Comparison of ENCODE assay signal across 8 cellular contexts in genomic region chr7:100478966-100479660, GRCh38. TPM values are rescaled to one million over a fixed set of nuclear protein-coding genes. Genes with fewer than 3 reads are reported as not detected.
DNase-seq lines count a peak whose midpoint lies in the region; ATAC-seq and TF ChIP-seq lines count a peak whose summit lies in the region.

Gene TSC22D4, minus strand, starts transcription at chr7:100479214. Its CDS starts 1,176 bp downstream, at chr7:100478038.

- peaks cover 37 to 78% (median 61%) of the 10 kb centered on the region in 6 donors for H3K4me1 ChIP-seq in spleen

- peak within 1 kb of the TSS; percentile 88 to 99 (median 98) for H3K27ac ChIP-seq in spleen

- peak; percentile 38 for ATAC-seq in GM18873 (IDR thresholded peaks at IDR 0.05; ENCODE audit: low FRiP score, unreplicated experiment)
- ATAC-seq in HG03139 (IDR thresholded peaks at IDR 0.05; ENCODE audit: unreplicated experiment): peak; percentile 56
- peak; percentile 81 to 84 for ATAC-seq in activated CD4-positive, CD25-positive, alpha-beta regulatory T cell treated with anti-CD3 and anti-CD28 coated beads, Interleukin-2, amount 50 U/mL, for 24 hours

- intact Hi-C loops in spleen (cut with DNase I; ENCODE audit: low total_unique reads): loop anchor here (10.0 kb wide), 1 partner anchor 226 kb away; the partner anchor contains the start of gene POP7

- peak in 1 of 11 experiments; percentile 18 for TF ChIP-seq CTCF in spleen (IDR thresholded peaks at IDR 0.05 in 8 of 11, conservative IDR thresholded peaks at IDR 0.05 in 3 of 11)

- in situ Hi-C loops in ACHN (cut with HindIII; ENCODE audit: low pct_ligation_motif_present, low pct_unique_long_range_greater_than_20kb, low sequenced_read_pairs): no loop called here

- DNase-seq in ACHN (peak; percentile 94), NCI-H460 (ENCODE audit: extremely low read depth, low read depth) (peak; percentile 82), iris pigment epithelial cell (ENCODE audit: low read depth) (peak; percentile 97), spleen (peak; percentile 98)
- DNase-seq in central memory CD4-positive, alpha-beta T cell: peak; percentile 92

- no peaks in the 10 kb centered on the region for H3K9me3 ChIP-seq in spleen

- TF ChIP-seq POLR2A in spleen (IDR thresholded peaks at IDR 0.05): peak; percentile 8 to 89 (median 85)

- peak within 1 kb of the TSS; percentile 90 to 99 (median 96) for H3K4me3 ChIP-seq in spleen

- peaks cover 0 to 35% (median 12%) of the 10 kb centered on the region in 6 donors for H3K36me3 ChIP-seq in spleen

- peaks cover 0 to 7% (median 0%) of the 10 kb centered on the region in 7 donors for H3K27me3 ChIP-seq in spleen (replicated peaks in 1 of 7)

- 0 to 2% (median 1%) methylated on average over 18 to 26 of the region's 26 CpGs for WGBS in spleen, 5 donors

RNA-seq across cellular contexts. Expression of gene TSC22D4, which starts in this region (rescaled TPM):
- 28.2 and 29.9 TPM in 2 replicates for total RNA-seq in NCI-H460 (2014; rRNA removed; shearing (Covaris generic))
- 17.8 and 26.9 TPM in 2 replicates for polyA plus RNA-seq in NCI-H460 (2014; cell fraction: nucleus; rRNA removed)
- 100 to 1,000 TPM in 3 of 7 donors, 10 to 100 TPM in 4; 67.1 to 119 (median 98.8) TPM for total RNA-seq in spleen
- 100 to 1,000 TPM in 1 of 3 donors, 10 to 100 TPM in 2; 57.2 to 105 (median 83.9) TPM for polyA plus RNA-seq in spleen

Comparison
In these comparisons a context has a peak if more than half of its experiments do, and no peak if none do; other contexts are left out.
1. Peak in every context shown above with its lines: DNase-seq, ATAC-seq, H3K4me3 ChIP-seq and H3K27ac ChIP-seq.